Comparison of ENCODE assay signal across 33 cellular contexts in genomic region chr6:74557236-74557635, GRCh38.
"Had no signal": no experiment of that assay in that cellular context is flagged by ENCODE, and none has a peak within 500 bp of the region (broad histone marks: within the 10 kb centered on the region; RNA-seq: fewer than 3 reads in every experiment).

No MANE protein-coding gene starts in this region.

- H3K27ac Mint-ChIP-seq: naive thymus-derived CD8-positive, alpha-beta T cell; natural killer cell treated with Interleukin-12 subunit alpha and Interleukin-12 subunit beta and Interleukin-15 and Interleukin-18, amount 100 ng/mL, for 72 hours; nephron progenitor cell; progenitor cell of endocrine pancreas; stimulated activated memory B cell treated with anti-CD40 and anti-IgM and Interleukin-4, amounts not matched to agents 10 μg/mL and 1 μg/mL and 100 μg/mL, for 72 hours; stimulated activated naive CD8-positive, alpha-beta T cell treated with anti-CD3 and anti-CD28 coated beads, Interleukin-15, amount 100 ng/mL, for 72 hours; type B pancreatic cell had no signal

- H2AFZ ChIP-seq: parathyroid adenoma had no signal

- H3K4me1 ChIP-seq: parathyroid adenoma, psoas muscle, right lobe of liver, sigmoid colon, spleen, suprapubic skin, testis, tibial artery, transverse colon, upper lobe of right lung, uterus had no signal

- H3K79me2 ChIP-seq: parathyroid adenoma had no signal

- H3K4me3 Mint-ChIP-seq: naive thymus-derived CD8-positive, alpha-beta T cell; natural killer cell treated with Interleukin-12 subunit alpha and Interleukin-12 subunit beta and Interleukin-15 and Interleukin-18, amount 100 ng/mL, for 72 hours; nephron progenitor cell; neural crest cell; stimulated activated memory B cell treated with anti-CD40 and anti-IgM and Interleukin-4, amounts not matched to agents 10 μg/mL and 1 μg/mL and 100 μg/mL, for 72 hours; stimulated activated naive CD8-positive, alpha-beta T cell treated with anti-CD3 and anti-CD28 coated beads, Interleukin-15, amount 100 ng/mL, for 72 hours; type B pancreatic cell had no signal

- H3K27me3 ChIP-seq: neutrophil, right lobe of liver, sigmoid colon, spleen, suprapubic skin, testis, tibial artery, transverse colon, upper lobe of right lung, uterus had no signal

- H3K27me3 Mint-ChIP-seq: naive thymus-derived CD8-positive, alpha-beta T cell; natural killer cell treated with Interleukin-12 subunit alpha and Interleukin-12 subunit beta and Interleukin-15 and Interleukin-18, amount 100 ng/mL, for 72 hours; progenitor cell of endocrine pancreas; stimulated activated memory B cell treated with anti-CD40 and anti-IgM and Interleukin-4, amounts not matched to agents 10 μg/mL and 1 μg/mL and 100 μg/mL, for 72 hours; stimulated activated naive CD8-positive, alpha-beta T cell treated with anti-CD3 and anti-CD28 coated beads, Interleukin-15, amount 100 ng/mL, for 72 hours had no signal

- H3K9me3 Mint-ChIP-seq: nephron progenitor cell had no signal

- H3K27ac ChIP-seq: neutrophil, parathyroid adenoma, psoas muscle, right lobe of liver, sigmoid colon, skin epidermis, spleen, suprapubic skin, testis, tibial artery, transverse colon, upper lobe of right lung, uterus had no signal

- H3K4me3 ChIP-seq: psoas muscle, right lobe of liver, sigmoid colon, skin epidermis, smooth muscle cell, spleen, suprapubic skin, testis, tibial artery, transverse colon, upper lobe of right lung, uterus had no signal

- ATAC-seq: naive thymus-derived CD8-positive, alpha-beta T cell; natural killer cell treated with Interleukin-12 subunit alpha and Interleukin-12 subunit beta and Interleukin-15 and Interleukin-18, amount 100 ng/mL, for 72 hours; psoas muscle; right cardiac atrium; right lobe of liver; stimulated activated memory B cell treated with anti-CD40 and anti-IgM and Interleukin-4, amounts not matched to agents 10 μg/mL and 1 μg/mL and 100 μg/mL, for 72 hours; stimulated activated naive CD8-positive, alpha-beta T cell treated with anti-CD3 and anti-CD28 coated beads, Interleukin-15, amount 100 ng/mL, for 72 hours; stimulated activated naive CD8-positive, alpha-beta T cell treated with anti-CD3 and anti-CD28 coated beads, Interleukin-15, Interleukin-2, amounts not matched to agents 100 U/mL and 50 U/mL, for 24 hours; upper lobe of right lung had no signal

- H3K4me2 ChIP-seq: smooth muscle cell had no signal

- DNase-seq: naive thymus-derived CD8-positive, alpha-beta T cell; nephron progenitor cell; nucleus accumbens; posterior cingulate gyrus; psoas muscle; right cardiac atrium; right lobe of liver; sigmoid colon; spleen; stimulated activated CD4-positive, alpha-beta T cell treated with anti-CD3 and anti-CD28 coated beads, Interleukin-12 subunit alpha, Interleukin-12 subunit beta, amount 100 ng/mL, for 4 hours; stimulated activated CD4-positive, alpha-beta T cell treated with anti-CD3 and anti-CD28 coated beads, Interleukin-1b, Interleukin-23, amount 100 ng/mL, for 48 hours; stimulated activated CD4-positive, alpha-beta T cell treated with anti-CD3 and anti-CD28 coated beads, Interleukin-4, amount 100 ng/mL, for 1 hour; stimulated activated CD4-positive, alpha-beta T cell treated with anti-CD3 and anti-CD28 coated beads, Interleukin-4, amount 100 ng/mL, for 4 hours; stimulated activated CD8-positive, alpha-beta memory T cell treated with anti-CD3 and anti-CD28 coated beads, Interleukin-4, amount 100 ng/mL, for 48 hours; stimulated activated naive CD4-positive, alpha-beta T cell; stimulated activated naive CD8-positive, alpha-beta T cell treated with anti-CD3 and anti-CD28 coated beads, Interleukin-15, amount 100 ng/mL, for 72 hours; stimulated activated naive CD8-positive, alpha-beta T cell treated with anti-CD3 and anti-CD28 coated beads, Interleukin-15, Interleukin-2, amounts not matched to agents 100 U/mL and 50 U/mL, for 24 hours; substantia nigra; testis; tibial artery; transverse colon; upper lobe of right lung; uterus had no signal

- H3K36me3 Mint-ChIP-seq: naive thymus-derived CD8-positive, alpha-beta T cell; natural killer cell treated with Interleukin-12 subunit alpha and Interleukin-12 subunit beta and Interleukin-15 and Interleukin-18, amount 100 ng/mL, for 72 hours; stimulated activated memory B cell treated with anti-CD40 and anti-IgM and Interleukin-4, amounts not matched to agents 10 μg/mL and 1 μg/mL and 100 μg/mL, for 72 hours; type B pancreatic cell had no signal

- H3K9me3 ChIP-seq: neutrophil, psoas muscle, right lobe of liver, sigmoid colon, suprapubic skin, testis, tibial artery, transverse colon, upper lobe of right lung, uterus had no signal

- H3K4me1 Mint-ChIP-seq: naive thymus-derived CD8-positive, alpha-beta T cell; nephron progenitor cell; neural crest cell; stimulated activated memory B cell treated with anti-CD40 and anti-IgM and Interleukin-4, amounts not matched to agents 10 μg/mL and 1 μg/mL and 100 μg/mL, for 72 hours; stimulated activated naive CD8-positive, alpha-beta T cell treated with anti-CD3 and anti-CD28 coated beads, Interleukin-15, amount 100 ng/mL, for 72 hours had no signal

- H3K9ac ChIP-seq: parathyroid adenoma had no signal

- H3K36me3 ChIP-seq: neutrophil, right lobe of liver, sigmoid colon, spleen, suprapubic skin, tibial artery, transverse colon, upper lobe of right lung, uterus had no signal
